9 cellular contexts compared by ENCODE assay signal in the genomic region with DNA sequence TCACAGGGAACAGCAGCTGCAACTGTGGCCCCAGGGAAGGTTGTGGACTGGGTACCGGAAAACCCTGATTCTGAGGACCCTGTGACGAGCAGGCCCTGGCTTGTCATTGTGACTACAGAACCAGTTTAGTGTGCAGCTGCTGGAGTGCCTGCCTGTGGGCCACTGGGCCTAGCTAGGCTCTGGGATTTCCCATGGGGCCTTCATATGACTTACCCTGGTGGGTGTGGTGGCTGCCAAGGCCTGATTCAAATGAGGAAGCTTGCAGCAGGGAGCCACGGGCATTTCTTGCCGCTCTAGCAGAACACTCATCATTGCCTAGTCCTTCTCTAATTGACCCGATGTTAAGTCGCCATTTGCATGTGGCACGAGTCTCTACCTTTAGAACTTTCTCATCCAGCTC. TPM values are rescaled to one million over a fixed set of nuclear protein-coding genes. Genes with fewer than 3 reads are reported as not detected.
DNase-seq lines count a peak whose midpoint lies in the region; ATAC-seq and TF ChIP-seq lines count a peak whose summit lies in the region.
"Had no signal": no experiment of that assay in that cellular context is flagged by ENCODE, and none has a peak within 500 bp of the region (broad histone marks: within the 10 kb centered on the region; RNA-seq: fewer than 3 reads in every experiment).

No MANE protein-coding gene starts in this region.

- peaks cover 46% of the 10 kb centered on the region for H3K4me1 Mint-ChIP-seq in mesothelial cell of epicardium

- peak overlapping the region; percentile 37; the same call in 1 of the 2 replicates for H2AFZ ChIP-seq in SK-N-SH (ENCODE audit: low read depth)

- no peaks in the 10 kb centered on the region for H3K27me3 ChIP-seq in SK-N-SH (ENCODE audit: insufficient read depth)
- no peaks in the 10 kb centered on the region for H3K27me3 ChIP-seq in body of pancreas

- 77% methylated on average over 6 of the region's 7 CpGs for WGBS in SK-N-SH (ENCODE audit: low lambda C conversion rate)
- WGBS in body of pancreas, 2 donors: 50 to 73% methylated on average over 5 to 7 of the region's 7 CpGs

- no peaks in the 10 kb centered on the region for H3K9me2 ChIP-seq in SK-N-SH

- H3K27ac ChIP-seq in SK-N-SH (ENCODE audit: low read depth in 2 of 2, low read length in 1 of 2) (peak overlapping the region; percentile 84 to 98; a peak in 3 of 4 replicates), body of pancreas (peak overlapping the region; percentile 50 to 77 (median 60))

- DNase-seq in SK-N-SH (no peak), NCI-H2171 (lab: John Stamatoyannopoulos, UW) (peak; percentile 37), body of pancreas (peak in 3 of 4 donors; percentile 58 to 77 (median 60)), mesothelial cell of epicardium (ENCODE audit: low spot score in 2 of 2, unreplicated experiment in 2 of 2) (no peak), GM10266 (ENCODE audit: extremely low spot score) (no peak)

- H3K4me3 Mint-ChIP-seq in mesothelial cell of epicardium: no peak overlapping the region
- H3K4me3 Mint-ChIP-seq: T-helper 1 cell treated with Interleukin-12 subunit alpha and Interleukin-12 subunit beta and Interleukin-4 antibody, amounts not matched to agents 30 μg/mL and 1 μg/mL, for 36 hours had no signal

- H3K4me3 ChIP-seq in SK-N-SH (ENCODE audit: low read depth in 2 of 2, low read length in 1 of 2) (no peak overlapping the region), body of pancreas (no peak overlapping the region)

- ATAC-seq in SK-N-SH treated with all-trans-retinoic acid at 6 μM for 48 hours (no peak), body of pancreas (peak; percentile 4), GM21576 (IDR thresholded peaks at IDR 0.05; ENCODE audit: unreplicated experiment) (no peak), GM21723 (IDR thresholded peaks at IDR 0.05; ENCODE audit: unreplicated experiment) (no peak)

- H3K4me1 ChIP-seq in SK-N-SH (ENCODE audit: control insufficient read depth in 1 of 2, insufficient read depth in 2 of 2, low read depth in 1 of 2, low read length in 1 of 2): peaks cover 22 to 31% of the 10 kb centered on the region in 2 experiments; a peak in 3 of 4 replicates
- peaks cover 32% of the 10 kb centered on the region for H3K4me1 ChIP-seq in body of pancreas

- TF ChIP-seq CTCF in SK-N-SH (IDR thresholded peaks at IDR 0.05) (no peak), body of pancreas (IDR thresholded peaks at IDR 0.05) (no peak), mesothelial cell of epicardium (IDR thresholded peaks at IDR 0.05; ENCODE audit: unreplicated experiment) (no peak), GM10266 (IDR thresholded peaks at IDR 0.05; ENCODE audit: control insufficient read depth, insufficient read depth, low read depth, missing control alignments) (no peak)

- peak overlapping the region; percentile 85 for H3K27ac Mint-ChIP-seq in mesothelial cell of epicardium
- H3K27ac Mint-ChIP-seq: T-helper 1 cell treated with Interleukin-12 subunit alpha and Interleukin-12 subunit beta and Interleukin-4 antibody, amounts not matched to agents 30 μg/mL and 1 μg/mL, for 36 hours had no signal

- TF ChIP-seq RAD21 in SK-N-SH (IDR thresholded peaks at IDR 0.05; ENCODE audit: low read length): no peak

- H3K36me3 ChIP-seq in SK-N-SH (replicated peaks in 1 of 2; ENCODE audit: control insufficient read depth in 1 of 2, insufficient read depth in 2 of 2, low read length in 1 of 2): no peaks in the 10 kb centered on the region
- H3K36me3 ChIP-seq in body of pancreas (replicated peaks in 1 of 2; ENCODE audit: insufficient read depth in 1 of 2, low read depth in 2 of 2): no peaks in the 10 kb centered on the region

- intact Hi-C loops in body of pancreas (cut with DNase I): loop anchor here (5.0 to 10.0 kb wide), 2 partner anchors 53 to 196 kb away; no protein-coding TSS in a partner anchor

- no peaks in the 10 kb centered on the region for H4K20me1 ChIP-seq in SK-N-SH (ENCODE audit: insufficient read depth)

- no peaks in the 10 kb centered on the region for H3K9me3 ChIP-seq in SK-N-SH
- no peaks in the 10 kb centered on the region for H3K9me3 ChIP-seq in body of pancreas

- peak overlapping the region; percentile 71; the same call in 1 of the 2 replicates for H3K9ac ChIP-seq in SK-N-SH

- no peaks in the 10 kb centered on the region for H3K9me3 Mint-ChIP-seq in mesothelial cell of epicardium
- H3K9me3 Mint-ChIP-seq: T-helper 1 cell treated with Interleukin-12 subunit alpha and Interleukin-12 subunit beta and Interleukin-4 antibody, amounts not matched to agents 30 μg/mL and 1 μg/mL, for 36 hours had no signal

- no peaks in the 10 kb centered on the region for H3K27me3 Mint-ChIP-seq in mesothelial cell of epicardium (ENCODE audit: low read depth)

- no peaks in the 10 kb centered on the region for H3K36me3 Mint-ChIP-seq in mesothelial cell of epicardium

- TF ChIP-seq POLR2A in body of pancreas (IDR thresholded peaks at IDR 0.05): no peak

- no peak for TF ChIP-seq EP300 in SK-N-SH (IDR thresholded peaks at IDR 0.05; ENCODE audit: borderline replicate concordance in 1 of 2, low read depth in 1 of 2, low read length in 1 of 2)

- H3F3A ChIP-seq in SK-N-SH (replicated peaks; ENCODE audit: insufficient read depth): peaks cover 32% of the 10 kb centered on the region

- H3K4me2 ChIP-seq in SK-N-SH: peak overlapping the region; percentile 89; the same call in 1 of the 2 replicates

- CTCF ChIA-PET in SK-N-SH (lab: Yijun Ruan, JAX): interaction anchor here (0.8 to 37.3 kb wide), 11 partner anchors 10 to 354 kb away, joined by 3 to 753 read pairs (median 7); no protein-coding TSS in a partner anchor

- H3K79me2 ChIP-seq in SK-N-SH (ENCODE audit: insufficient read depth): no peaks in the 10 kb centered on the region

- POLR2A ChIA-PET in SK-N-SH (lab: Yijun Ruan, JAX): no interaction called here

TF ChIP-seq in SK-N-SH, 30 proteins besides CTCF, POLR2A, EP300 and RAD21:
- TF ChIP-seq, protein P1, sequence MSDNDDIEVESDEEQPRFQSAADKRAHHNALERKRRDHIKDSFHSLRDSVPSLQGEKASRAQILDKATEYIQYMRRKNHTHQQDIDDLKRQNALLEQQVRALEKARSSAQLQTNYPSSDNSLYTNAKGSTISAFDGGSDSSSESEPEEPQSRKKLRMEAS (IDR thresholded peaks at IDR 0.05; ENCODE audit: low read depth): peak; percentile 33; the same call in 1 of the 2 replicates
- TF ChIP-seq GABPA (IDR thresholded peaks at IDR 0.05; ENCODE audit: low read depth): no peak
- TF ChIP-seq, protein P2, sequence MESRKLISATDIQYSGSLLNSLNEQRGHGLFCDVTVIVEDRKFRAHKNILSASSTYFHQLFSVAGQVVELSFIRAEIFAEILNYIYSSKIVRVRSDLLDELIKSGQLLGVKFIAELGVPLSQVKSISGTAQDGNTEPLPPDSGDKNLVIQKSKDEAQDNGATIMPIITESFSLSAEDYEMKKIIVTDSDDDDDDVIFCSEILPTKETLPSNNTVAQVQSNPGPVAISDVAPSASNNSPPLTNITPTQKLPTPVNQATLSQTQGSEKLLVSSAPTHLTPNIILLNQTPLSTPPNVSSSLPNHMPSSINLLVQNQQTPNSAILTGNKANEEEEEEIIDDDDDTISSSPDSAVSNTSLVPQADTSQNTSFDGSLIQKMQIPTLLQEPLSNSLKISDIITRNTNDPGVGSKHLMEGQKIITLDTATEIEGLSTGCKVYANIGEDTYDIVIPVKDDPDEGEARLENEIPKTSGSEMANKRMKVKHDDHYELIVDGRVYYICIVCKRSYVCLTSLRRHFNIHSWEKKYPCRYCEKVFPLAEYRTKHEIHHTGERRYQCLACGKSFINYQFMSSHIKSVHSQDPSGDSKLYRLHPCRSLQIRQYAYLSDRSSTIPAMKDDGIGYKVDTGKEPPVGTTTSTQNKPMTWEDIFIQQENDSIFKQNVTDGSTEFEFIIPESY (IDR thresholded peaks at IDR 0.05; ENCODE audit: borderline replicate concordance, low read depth): no peak

TF ChIP-seq in SK-N-SH treated with all-trans-retinoic acid at 6 μM for 48 hours, 23 proteins besides CTCF, POLR2A, EP300 and RAD21 (continues in another document):
- TF ChIP-seq PPARA (CRISPR knock-in tag; IDR thresholded peaks at IDR 0.05; ENCODE audit: borderline replicate concordance) (no peak), ZFP30 (CRISPR knock-in tag; IDR thresholded peaks at IDR 0.05) (no peak)
- TF ChIP-seq, protein P3, sequence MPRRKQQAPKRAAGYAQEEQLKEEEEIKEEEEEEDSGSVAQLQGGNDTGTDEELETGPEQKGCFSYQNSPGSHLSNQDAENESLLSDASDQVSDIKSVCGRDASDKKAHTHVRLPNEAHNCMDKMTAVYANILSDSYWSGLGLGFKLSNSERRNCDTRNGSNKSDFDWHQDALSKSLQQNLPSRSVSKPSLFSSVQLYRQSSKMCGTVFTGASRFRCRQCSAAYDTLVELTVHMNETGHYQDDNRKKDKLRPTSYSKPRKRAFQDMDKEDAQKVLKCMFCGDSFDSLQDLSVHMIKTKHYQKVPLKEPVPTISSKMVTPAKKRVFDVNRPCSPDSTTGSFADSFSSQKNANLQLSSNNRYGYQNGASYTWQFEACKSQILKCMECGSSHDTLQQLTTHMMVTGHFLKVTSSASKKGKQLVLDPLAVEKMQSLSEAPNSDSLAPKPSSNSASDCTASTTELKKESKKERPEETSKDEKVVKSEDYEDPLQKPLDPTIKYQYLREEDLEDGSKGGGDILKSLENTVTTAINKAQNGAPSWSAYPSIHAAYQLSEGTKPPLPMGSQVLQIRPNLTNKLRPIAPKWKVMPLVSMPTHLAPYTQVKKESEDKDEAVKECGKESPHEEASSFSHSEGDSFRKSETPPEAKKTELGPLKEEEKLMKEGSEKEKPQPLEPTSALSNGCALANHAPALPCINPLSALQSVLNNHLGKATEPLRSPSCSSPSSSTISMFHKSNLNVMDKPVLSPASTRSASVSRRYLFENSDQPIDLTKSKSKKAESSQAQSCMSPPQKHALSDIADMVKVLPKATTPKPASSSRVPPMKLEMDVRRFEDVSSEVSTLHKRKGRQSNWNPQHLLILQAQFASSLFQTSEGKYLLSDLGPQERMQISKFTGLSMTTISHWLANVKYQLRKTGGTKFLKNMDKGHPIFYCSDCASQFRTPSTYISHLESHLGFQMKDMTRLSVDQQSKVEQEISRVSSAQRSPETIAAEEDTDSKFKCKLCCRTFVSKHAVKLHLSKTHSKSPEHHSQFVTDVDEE (CRISPR knock-in tag; IDR thresholded peaks at IDR 0.05): no peak

RNA-seq across cellular contexts. Expression of a gene that starts 14.7 kb away (rescaled TPM):
- polyA plus RNA-seq in SK-N-SH (2012; rRNA removed): 41.4 and 52.2 TPM in 2 replicates
- 29.0 and 35.7 TPM in 2 replicates for polyA plus RNA-seq in SK-N-SH (2012; cell fraction: cytosol; rRNA removed)
- 103 and 119 TPM in 2 replicates for polyA plus RNA-seq in SK-N-SH (2012; cell fraction: nucleus; rRNA removed)
- 10 to 100 TPM; 14.8 to 17.4 TPM for total RNA-seq in body of pancreas
- 27.3 to 28.3 TPM (median 27.8 TPM) in 3 replicates for total RNA-seq in mesothelial cell of epicardium

RNA-seq across cellular contexts. Expression of a gene that starts 21.9 kb away (rescaled TPM):
- polyA plus RNA-seq in SK-N-SH (2012; rRNA removed): 159 and 200 TPM in 2 replicates
- polyA plus RNA-seq in SK-N-SH (2012; cell fraction: cytosol; rRNA removed): 163 and 191 TPM in 2 replicates
- 211 and 277 TPM in 2 replicates for polyA plus RNA-seq in SK-N-SH (2012; cell fraction: nucleus; rRNA removed)
- 1 to 10 TPM; 1.6 to 4.3 TPM for total RNA-seq in body of pancreas
- 3.4 to 5.1 TPM (median 4.7 TPM) in 3 replicates for total RNA-seq in mesothelial cell of epicardium

Comparison
In these comparisons a context has a peak if more than half of its experiments do, and no peak if none do; other contexts are left out.
1. DNase-seq: peak in NCI-H2171 (single experiment) and body of pancreas (3 of 4); none in SK-N-SH (single experiment), mesothelial cell of epicardium (0 of 2) and GM10266 (single experiment).